9 cellular contexts compared by ENCODE assay signal in the genomic region with DNA sequence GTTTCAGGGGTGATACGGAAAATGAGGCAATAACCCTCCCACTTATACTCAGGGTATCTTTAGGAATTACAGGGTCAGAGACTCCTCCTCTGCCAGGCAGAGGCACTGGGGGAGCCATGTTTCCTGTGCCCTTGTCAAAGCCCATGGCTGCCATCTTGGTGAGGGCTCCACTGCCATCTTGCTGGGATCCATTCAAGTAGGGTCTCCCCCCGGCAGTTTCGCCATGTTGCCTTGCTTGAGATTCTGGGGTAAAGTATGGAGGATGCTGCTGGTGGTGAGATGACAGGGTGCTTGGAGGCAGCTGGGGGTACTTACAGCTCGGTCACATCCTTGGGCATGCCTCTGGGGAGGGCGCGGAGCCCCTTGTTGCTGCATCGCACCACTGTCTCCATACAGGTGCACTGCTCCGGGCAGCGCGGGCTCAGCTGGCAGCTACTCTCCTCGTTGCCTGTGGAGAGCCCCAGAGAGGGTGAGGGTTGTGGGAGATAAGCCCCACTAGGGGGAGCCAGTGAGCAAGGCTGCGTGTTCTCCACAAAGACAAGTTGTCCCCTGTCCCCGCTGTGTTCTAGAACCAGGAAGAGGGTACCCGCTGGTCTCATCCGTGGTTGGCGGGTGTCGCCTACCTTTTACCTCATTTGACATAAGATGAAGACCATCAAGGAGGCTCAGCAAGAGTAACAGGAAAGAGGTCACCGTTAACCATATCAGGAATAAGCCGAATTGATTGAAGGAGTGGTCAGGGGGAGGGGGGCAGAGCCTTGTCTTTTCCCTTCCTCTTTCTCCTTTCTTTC.
A peak's percentile ranks its signal among the peaks of the same experiment; 100 is the strongest.
DNase-seq lines count a peak whose midpoint lies in the region; ATAC-seq and TF ChIP-seq lines count a peak whose summit lies in the region.
"Had no signal": no experiment of that assay in that cellular context is flagged by ENCODE, and none has a peak within 500 bp of the region (broad histone marks: within the 10 kb centered on the region; RNA-seq: fewer than 3 reads in every experiment).

No MANE protein-coding gene starts in this region.

- TF ChIP-seq POLR2A in HCT116 (IDR thresholded peaks at IDR 0.05; ENCODE audit: borderline replicate concordance, extremely low read depth, insufficient read depth, insufficient read length) = no peak

- H3K27me3 Mint-ChIP-seq in activated T-cell treated with anti-CD3 and anti-CD28 coated beads, Interleukin-2, amount 50 U/mL, for 24 hours = peaks cover 15% of the 10 kb centered on the region

- no peaks in the 10 kb centered on the region for H3K36me3 ChIP-seq in HCT116 (ENCODE audit: control insufficient read depth in 1 of 2, insufficient read depth in 2 of 2, low read length in 2 of 2)
- no peaks in the 10 kb centered on the region for H3K36me3 ChIP-seq in left ventricle myocardium inferior

- intact Hi-C loops in HCT116 (cut with micrococcal nuclease) = no loop called here
- intact Hi-C loops in left ventricle myocardium inferior (cut with micrococcal nuclease) = no loop called here

- H3K9me3 ChIP-seq in HCT116 (ENCODE audit: control insufficient read depth in 1 of 2, insufficient read depth in 1 of 2, low read depth in 1 of 2, low read length in 2 of 2) = no peaks in the 10 kb centered on the region
- H3K9me3 ChIP-seq in left ventricle myocardium inferior (replicated peaks) = peaks cover 12% of the 10 kb centered on the region

- ATAC-seq in HCT116 = peak; percentile 98
- no peak for ATAC-seq in HG02571 (IDR thresholded peaks at IDR 0.05; ENCODE audit: unreplicated experiment)
- ATAC-seq in GM19397 (IDR thresholded peaks at IDR 0.05; ENCODE audit: unreplicated experiment) = no peak

- POLR2A ChIA-PET in HCT116 (lab: Charles Lee) = no interaction called here

- no peaks in the 10 kb centered on the region for H3K79me2 ChIP-seq in HCT116 (ENCODE audit: insufficient read depth, low read length)

- TF ChIP-seq RAD21 in HCT116 (IDR thresholded peaks at IDR 0.05; ENCODE audit: low read depth) = peak; percentile 55

- H3K4me1 ChIP-seq in HCT116 (ENCODE audit: control insufficient read depth in 1 of 2, insufficient read depth in 2 of 2, low read length in 2 of 2) = peaks cover 0 to 3% of the 10 kb centered on the region in 2 experiments; a peak in 1 of 4 replicates
- H3K4me1 ChIP-seq in left ventricle myocardium inferior = no peaks in the 10 kb centered on the region

- peaks cover 8% of the 10 kb centered on the region for H3K4me1 Mint-ChIP-seq in activated T-cell treated with anti-CD3 and anti-CD28 coated beads, Interleukin-2, amount 50 U/mL, for 24 hours (ENCODE audit: low read depth)

- TF ChIP-seq CTCF in HCT116 (IDR thresholded peaks at IDR 0.05 in 2 of 3, conservative IDR thresholded peaks at IDR 0.05 in 1 of 3; ENCODE audit: borderline replicate concordance in 1 of 3, insufficient read depth in 1 of 3, low read depth in 2 of 3, low read length in 2 of 3) (peak; percentile 46 to 95 (median 91)), left ventricle myocardium inferior (IDR thresholded peaks at IDR 0.05; ENCODE audit: borderline replicate concordance) (peak; percentile 71)

- H3K4me3 ChIP-seq in HCT116 (replicated peaks in 1 of 2; ENCODE audit: low read depth in 1 of 2, low read length in 2 of 2) = no peak overlapping the region
- no peak overlapping the region for H3K4me3 ChIP-seq in left ventricle myocardium inferior

- H3K4me3 Mint-ChIP-seq in activated T-cell treated with anti-CD3 and anti-CD28 coated beads, Interleukin-2, amount 50 U/mL, for 24 hours = no peak overlapping the region
- H3K4me3 Mint-ChIP-seq: memory B cell had no signal

- peak overlapping the region; percentile 18 for H2AFZ ChIP-seq in HCT116 (ENCODE audit: low read depth, low read length, poor library complexity, severe bottlenecking)

- peaks cover 4% of the 10 kb centered on the region for H3K9me3 Mint-ChIP-seq in activated T-cell treated with anti-CD3 and anti-CD28 coated beads, Interleukin-2, amount 50 U/mL, for 24 hours

- H3K4me2 ChIP-seq in HCT116 (ENCODE audit: low read length) = peak overlapping the region; percentile 38

- BruUV-seq in HCT116 (replicated peaks; lab: Mats Ljungman, UMichigan) = no TSS peak

- no peak overlapping the region for H3K9ac ChIP-seq in HCT116 (ENCODE audit: low read length)

- CTCF ChIA-PET in HCT116 (lab: Charles Lee) = interaction anchor here (0.5 to 1.0 kb wide), 6 partner anchors 9 to 115 kb away, joined by 3 to 12 read pairs (median 4); no protein-coding TSS in a partner anchor

- DNase-seq in GM03348 (ENCODE audit: low spot score) (peak; percentile 67), HCT116 (ENCODE audit: low read depth, low spot score) (peak; percentile 48), NCI-H2029 (lab: John Stamatoyannopoulos, UW) (peak; percentile 34), left ventricle myocardium inferior (peak; percentile 43)
- peak; percentile 66 for DNase-seq in activated T-cell treated with anti-CD3 and anti-CD28 coated beads, Interleukin-2, amount 50 U/mL, for 24 hours
- DNase-seq in stimulated activated CD4-positive, alpha-beta T cell treated with anti-CD3 and anti-CD28 coated beads, Interleukin-15, amount 100 ng/mL, for 48 hours (ENCODE audit: low read depth in 2 of 2) = peak; percentile 47 to 55

- peak overlapping the region; percentile 63 for H3K27ac Mint-ChIP-seq in activated T-cell treated with anti-CD3 and anti-CD28 coated beads, Interleukin-2, amount 50 U/mL, for 24 hours
- H3K27ac Mint-ChIP-seq: memory B cell had no signal

- no peaks in the 10 kb centered on the region for H3K36me3 Mint-ChIP-seq in activated T-cell treated with anti-CD3 and anti-CD28 coated beads, Interleukin-2, amount 50 U/mL, for 24 hours (ENCODE audit: low read depth)

- H3K27ac ChIP-seq in HCT116 (ENCODE audit: low read depth, low read length) (no peak overlapping the region), left ventricle myocardium inferior (replicated peaks) (no peak overlapping the region)

- H3K27me3 ChIP-seq in HCT116 (ENCODE audit: insufficient read depth, low read length) (peaks cover 15% of the 10 kb centered on the region; the same call in 1 of the 2 replicates), left ventricle myocardium inferior (ENCODE audit: low read depth) (no peaks in the 10 kb centered on the region)

- H3K9me2 ChIP-seq in HCT116 (ENCODE audit: insufficient read depth) = no peaks in the 10 kb centered on the region

- RAD21 ChIA-PET in HCT116 (lab: Charles Lee; ENCODE audit: low non-redundant PET in 1 of 2, low total read pairs in 2 of 2, uncharacterized antibody in 2 of 2, unreplicated experiment in 2 of 2) = no interaction called here

- H4K20me1 ChIP-seq in HCT116 (ENCODE audit: insufficient read depth) = no peaks in the 10 kb centered on the region

TF ChIP-seq in HCT116, 20 proteins besides CTCF, POLR2A, EP300 and RAD21:
- TF ChIP-seq, protein P1, sequence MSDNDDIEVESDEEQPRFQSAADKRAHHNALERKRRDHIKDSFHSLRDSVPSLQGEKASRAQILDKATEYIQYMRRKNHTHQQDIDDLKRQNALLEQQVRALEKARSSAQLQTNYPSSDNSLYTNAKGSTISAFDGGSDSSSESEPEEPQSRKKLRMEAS (IDR thresholded peaks at IDR 0.05) = no peak
- TF ChIP-seq YY1 (IDR thresholded peaks at IDR 0.05; ENCODE audit: extremely low read depth, insufficient replicate concordance, low read depth, low read length) (no peak), SRF (IDR thresholded peaks at IDR 0.05; ENCODE audit: low read depth) (no peak), CBX3 (IDR thresholded peaks at IDR 0.05; ENCODE audit: low read depth) (no peak), FOSL1 (IDR thresholded peaks at IDR 0.05; ENCODE audit: low read depth) (no peak), POLR2AphosphoS5 (IDR thresholded peaks at IDR 0.05; ENCODE audit: low read depth, low read length) (no peak), ZNF274 (IDR thresholded peaks at IDR 0.05; ENCODE audit: low read depth, low read length) (no peak), SIN3A (IDR thresholded peaks at IDR 0.05; ENCODE audit: low read depth) (no peak), ELF1 (IDR thresholded peaks at IDR 0.05; ENCODE audit: borderline replicate concordance, low read depth) (no peak), SP1 (IDR thresholded peaks at IDR 0.05; ENCODE audit: low read depth) (no peak), EGR1 (IDR thresholded peaks at IDR 0.05; ENCODE audit: low read depth) (no peak)
- TF ChIP-seq, protein P2, sequence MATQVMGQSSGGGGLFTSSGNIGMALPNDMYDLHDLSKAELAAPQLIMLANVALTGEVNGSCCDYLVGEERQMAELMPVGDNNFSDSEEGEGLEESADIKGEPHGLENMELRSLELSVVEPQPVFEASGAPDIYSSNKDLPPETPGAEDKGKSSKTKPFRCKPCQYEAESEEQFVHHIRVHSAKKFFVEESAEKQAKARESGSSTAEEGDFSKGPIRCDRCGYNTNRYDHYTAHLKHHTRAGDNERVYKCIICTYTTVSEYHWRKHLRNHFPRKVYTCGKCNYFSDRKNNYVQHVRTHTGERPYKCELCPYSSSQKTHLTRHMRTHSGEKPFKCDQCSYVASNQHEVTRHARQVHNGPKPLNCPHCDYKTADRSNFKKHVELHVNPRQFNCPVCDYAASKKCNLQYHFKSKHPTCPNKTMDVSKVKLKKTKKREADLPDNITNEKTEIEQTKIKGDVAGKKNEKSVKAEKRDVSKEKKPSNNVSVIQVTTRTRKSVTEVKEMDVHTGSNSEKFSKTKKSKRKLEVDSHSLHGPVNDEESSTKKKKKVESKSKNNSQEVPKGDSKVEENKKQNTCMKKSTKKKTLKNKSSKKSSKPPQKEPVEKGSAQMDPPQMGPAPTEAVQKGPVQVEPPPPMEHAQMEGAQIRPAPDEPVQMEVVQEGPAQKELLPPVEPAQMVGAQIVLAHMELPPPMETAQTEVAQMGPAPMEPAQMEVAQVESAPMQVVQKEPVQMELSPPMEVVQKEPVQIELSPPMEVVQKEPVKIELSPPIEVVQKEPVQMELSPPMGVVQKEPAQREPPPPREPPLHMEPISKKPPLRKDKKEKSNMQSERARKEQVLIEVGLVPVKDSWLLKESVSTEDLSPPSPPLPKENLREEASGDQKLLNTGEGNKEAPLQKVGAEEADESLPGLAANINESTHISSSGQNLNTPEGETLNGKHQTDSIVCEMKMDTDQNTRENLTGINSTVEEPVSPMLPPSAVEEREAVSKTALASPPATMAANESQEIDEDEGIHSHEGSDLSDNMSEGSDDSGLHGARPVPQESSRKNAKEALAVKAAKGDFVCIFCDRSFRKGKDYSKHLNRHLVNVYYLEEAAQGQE (IDR thresholded peaks at IDR 0.05; ENCODE audit: low read depth) = no peak
- TF ChIP-seq, protein P3, sequence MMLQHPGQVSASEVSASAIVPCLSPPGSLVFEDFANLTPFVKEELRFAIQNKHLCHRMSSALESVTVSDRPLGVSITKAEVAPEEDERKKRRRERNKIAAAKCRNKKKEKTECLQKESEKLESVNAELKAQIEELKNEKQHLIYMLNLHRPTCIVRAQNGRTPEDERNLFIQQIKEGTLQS (IDR thresholded peaks at IDR 0.05) = no peak
